In genomic region chr10:90286406-90286805, GRCh38 we compare ENCODE assay signal across 34 cellular contexts.
"Had no signal": no experiment of that assay in that cellular context is flagged by ENCODE, and none has a peak within 500 bp of the region (broad histone marks: within the 10 kb centered on the region; RNA-seq: fewer than 3 reads in every experiment).

No MANE protein-coding gene starts in this region.

- H3K9me3 ChIP-seq: MG63 had no signal

- H3K4me3 ChIP-seq: MG63 had no signal

- H3K36me3 ChIP-seq: MG63 had no signal

- H3K9ac ChIP-seq: KMS-11 had no signal

- H3K27ac ChIP-seq: KMS-11 had no signal

- DNase-seq: Karpas-422, Kasumi-1, MG63, MM.1S, MV-4-11, NCI-H1048, NCI-H1092, NCI-H1092 treated with DMSO at 0.1 percent for 48 hours, NCI-H1105, NCI-H1105 treated with DMSO at 0.1 percent for 48 hours, NCI-H1417, NCI-H1417 treated with DMSO at 0.1 percent for 48 hours, NCI-H1436, NCI-H1436 treated with DMSO at 0.1 percent for 48 hours, NCI-H146, NCI-H1694, NCI-H1694 treated with DMSO at 0.1 percent for 48 hours, NCI-H187, NCI-H187 treated with DMSO at 0.1 percent for 48 hours, NCI-H1930, NCI-H2029, NCI-H2029 treated with DMSO at 0.1 percent for 48 hours, NCI-H2081, NCI-H2081 treated with DMSO at 0.1 percent for 48 hours, NCI-H2107, NCI-H2171, NCI-H2171 treated with DMSO at 0.1 percent for 48 hours, NCI-H2227 treated with DMSO at 0.1 percent for 48 hours, NCI-H226, NCI-H345, NCI-H446, NCI-H446 treated with DMSO at 0.1 percent for 48 hours, NCI-H510A had no signal

- H3K27me3 ChIP-seq: MG63 had no signal

- H3K4me2 ChIP-seq: KMS-11 had no signal
